ENCODE assay signal across 8 cellular contexts in the genomic region with DNA sequence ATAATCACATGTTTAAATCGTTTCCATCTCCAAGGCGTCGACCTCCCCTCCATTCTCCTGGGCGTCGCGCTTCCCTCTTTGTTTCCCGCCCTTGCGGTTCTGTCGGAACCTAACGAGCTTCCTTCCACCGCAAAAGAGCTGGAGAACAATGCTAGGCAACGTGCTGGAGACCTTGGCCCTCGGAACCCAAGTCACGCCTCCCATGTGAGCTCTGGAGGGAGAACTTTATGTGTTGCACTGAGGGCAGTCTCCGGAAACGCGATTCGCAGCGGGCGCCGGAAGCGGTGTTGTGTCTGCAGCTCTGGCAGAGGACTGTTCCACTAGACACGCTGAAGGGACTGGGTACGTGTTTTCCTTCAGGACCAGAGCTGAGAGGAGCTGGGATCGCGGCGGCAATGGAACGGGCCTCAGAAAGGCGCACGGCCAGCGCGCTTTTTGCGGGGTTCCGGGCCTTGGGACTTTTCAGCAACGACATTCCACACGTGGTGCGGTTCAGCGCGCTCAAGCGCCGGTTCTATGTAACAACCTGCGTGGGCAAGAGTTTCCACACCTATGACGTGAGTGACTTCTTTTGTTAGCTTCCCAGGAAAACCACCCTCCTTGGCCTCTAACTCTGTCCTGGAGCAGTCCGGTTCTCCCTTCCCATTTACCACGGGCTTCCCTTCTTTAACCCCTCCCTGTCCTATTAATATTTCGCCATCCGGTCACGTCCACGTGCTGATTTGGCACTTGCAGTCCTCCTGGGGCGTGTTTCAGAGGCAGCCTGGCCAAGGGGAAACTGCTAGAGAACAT. TPM values are rescaled to one million over a fixed set of nuclear protein-coding genes. Genes with fewer than 3 reads are reported as not detected.
DNase-seq lines count a peak whose midpoint lies in the region; ATAC-seq, FAIRE-seq and TF ChIP-seq lines count a peak whose summit lies in the region.

TSS of gene WDR36 (plus strand) at position 287 of the 792 bp plus-strand sequence. CDS start at position 396, 109 bp downstream.

- H3K36me3 Mint-ChIP-seq in activated CD4-positive, alpha-beta T cell treated with anti-CD3 and anti-CD28 coated beads for 36 hours (ENCODE audit: low read depth): peaks cover 32% of the 10 kb centered on the region

- H3K27me3 ChIP-seq in BE2C: no peaks in the 10 kb centered on the region
- H3K27me3 ChIP-seq in kidney epithelial cell (ENCODE audit: control insufficient read depth, insufficient read depth, low read length): no peaks in the 10 kb centered on the region

- peak within 1 kb of the TSS; percentile 96 for H3K27ac Mint-ChIP-seq in activated CD4-positive, alpha-beta T cell treated with anti-CD3 and anti-CD28 coated beads for 36 hours

- H3K4me3 ChIP-seq in BE2C (ENCODE audit: low read depth, low read length) (peak within 1 kb of the TSS; percentile 99), kidney epithelial cell (ENCODE audit: low read depth, low read length) (peak within 1 kb of the TSS; percentile 74)

- H3K36me3 ChIP-seq in BE2C (peaks cover 30% of the 10 kb centered on the region), kidney epithelial cell (ENCODE audit: control insufficient read depth, insufficient read depth, low read length) (no peaks in the 10 kb centered on the region)

- TF ChIP-seq CTCF in BE2C (IDR thresholded peaks at IDR 0.05; ENCODE audit: low read depth, low read length): no peak
- TF ChIP-seq CTCF in kidney epithelial cell (IDR thresholded peaks at IDR 0.05; ENCODE audit: insufficient read depth, low read length, poor library complexity, severe bottlenecking): no peak

- H3K27ac ChIP-seq in cingulate gyrus (ENCODE audit: low read depth, low read length): peak within 1 kb of the TSS; percentile 48

- DNase-seq in BE2C (peak; percentile 92), GM19239 (ENCODE audit: insufficient read length, low spot score) (peak; percentile 57), NCI-H524 (lab: John Stamatoyannopoulos, UW) (peak; percentile 93 to 94), kidney epithelial cell (ENCODE audit: low read depth) (peak; percentile 47)
- peak; percentile 93 for DNase-seq in activated CD4-positive, alpha-beta T cell treated with anti-CD3 and anti-CD28 coated beads for 36 hours
- peak; percentile 92 for DNase-seq in stimulated activated CD4-positive, alpha-beta T cell treated with anti-CD3 and anti-CD28 coated beads, Interleukin-15, amount 100 ng/mL, for 24 hours

- peaks cover 31% of the 10 kb centered on the region for H3K4me1 Mint-ChIP-seq in activated CD4-positive, alpha-beta T cell treated with anti-CD3 and anti-CD28 coated beads for 36 hours

- H3K4me1 ChIP-seq in BE2C: no peaks in the 10 kb centered on the region

- ATAC-seq in HG03457 (IDR thresholded peaks at IDR 0.05; ENCODE audit: unreplicated experiment): peak; percentile 91
- peak; percentile 91 for ATAC-seq in activated CD4-positive, alpha-beta T cell treated with anti-CD3 and anti-CD28 coated beads for 36 hours

- H3K4me3 Mint-ChIP-seq in activated CD4-positive, alpha-beta T cell treated with anti-CD3 and anti-CD28 coated beads for 36 hours: peak within 1 kb of the TSS; percentile 92

- CTCF ChIA-PET in activated CD4-positive, alpha-beta T cell treated with anti-CD3 and anti-CD28 coated beads for 36 hours (lab: Charles Lee): interaction anchor here (0.7 to 1.7 kb wide), 10 partner anchors 9 to 359 kb away, joined by 3 to 4 read pairs (median 3); no protein-coding TSS in a partner anchor

- intact Hi-C loops in activated CD4-positive, alpha-beta T cell treated with anti-CD3 and anti-CD28 coated beads for 36 hours (cut with DNase I, micrococcal nuclease): loop anchor here (1.0 to 10.0 kb wide), 13 partner anchors 19 to 1885 kb away; partner anchors contain the start of genes CAMK4 (in 1 of the 2), DCP2 (in 1 of the 2), MAN2A1 (in 1 of the 2) and NREP (in 1 of the 2)

- H3K27me3 Mint-ChIP-seq in activated CD4-positive, alpha-beta T cell treated with anti-CD3 and anti-CD28 coated beads for 36 hours: peaks cover 4% of the 10 kb centered on the region

- peak; percentile 99 for FAIRE-seq in GM19239 (lab: Jason Lieb, UNC)

- peaks cover 2% of the 10 kb centered on the region for H3K9me3 Mint-ChIP-seq in activated CD4-positive, alpha-beta T cell treated with anti-CD3 and anti-CD28 coated beads for 36 hours (ENCODE audit: low read depth)

- POLR2A ChIA-PET in activated CD4-positive, alpha-beta T cell treated with anti-CD3 and anti-CD28 coated beads for 36 hours (lab: Charles Lee): interaction anchor here (1.1 to 1.5 kb wide), 2 partner anchors 14 to 162 kb away, joined by 3 read pairs; no protein-coding TSS in a partner anchor

- peaks cover 5% of the 10 kb centered on the region; the same call in 1 of the 2 replicates for H3K9me3 ChIP-seq in BE2C

RNA-seq across cellular contexts. Expression of gene WDR36, which starts in this region (rescaled TPM):
- 14.7 TPM for polyA plus RNA-seq in BE2C (2012; ENCODE audit: insufficient read depth, insufficient read length, low read depth)
- 10 to 100 TPM; 58.6 to 61.7 TPM for total RNA-seq in activated CD4-positive, alpha-beta T cell treated with anti-CD3 and anti-CD28 coated beads for 36 hours
- 35.7 and 36.7 TPM in 2 replicates for total RNA-seq in kidney epithelial cell

Comparison
In these comparisons a context has a peak if more than half of its experiments do, and no peak if none do; other contexts are left out.
1. Peak in every context shown above with its lines: DNase-seq, ATAC-seq, H3K4me3 ChIP-seq and H3K27ac ChIP-seq.